10 cellular contexts compared by ENCODE assay signal in genomic region chr1:31170486-31170735, GRCh38.
DNase-seq lines count a peak whose midpoint lies in the region; ATAC-seq and TF ChIP-seq lines count a peak whose summit lies in the region.
"Had no signal": no experiment of that assay in that cellular context is flagged by ENCODE, and none has a peak within 500 bp of the region (broad histone marks: within the 10 kb centered on the region; RNA-seq: fewer than 3 reads in every experiment).

No MANE protein-coding gene starts in this region.

- H3K4me3 ChIP-seq in heart right ventricle (no peak overlapping the region), urinary bladder (ENCODE audit: low read depth, low read length) (no peak overlapping the region)

- H3K4me1 Mint-ChIP-seq in MCF 10A (ENCODE audit: insufficient read depth, unreplicated experiment) (peaks cover 8% of the 10 kb centered on the region), nephron progenitor cell (peaks cover 5% of the 10 kb centered on the region)

- H3K36me3 ChIP-seq in heart right ventricle (no peaks in the 10 kb centered on the region), urinary bladder (ENCODE audit: insufficient read depth) (no peaks in the 10 kb centered on the region)

- POLR2A ChIA-PET in MCF 10A (lab: Yijun Ruan, JAX) = interaction anchor here (0.7 to 2.7 kb wide), 11 partner anchors 8 to 132 kb away, joined by 3 to 13 read pairs (median 6); partner anchors contain the start of genes PUM1, SNRNP40 and ZCCHC17

- DNase-seq in heart right ventricle = no peak
- DNase-seq in left ventricle myocardium superior = no peak
- no peak for DNase-seq in MCF 10A (ENCODE audit: unreplicated experiment)
- DNase-seq in nephron progenitor cell = no peak
- DNase-seq in dermis blood vessel endothelial cell = no peak
- DNase-seq in EL = no peak
- DNase-seq: retina had no signal

- ATAC-seq in heart right ventricle (no peak), left ventricle myocardium superior (no peak), HG02970 (IDR thresholded peaks at IDR 0.05; ENCODE audit: low FRiP score, unreplicated experiment) (no peak)

- H3K9me3 Mint-ChIP-seq in MCF 10A (ENCODE audit: unreplicated experiment) (no peaks in the 10 kb centered on the region), nephron progenitor cell (peaks cover 14% of the 10 kb centered on the region)
- H3K9me3 Mint-ChIP-seq: activated naive CD4-positive, alpha-beta T cell treated with anti-CD3 and anti-CD28 coated beads, Interleukin-2, amount 50 U/mL, for 24 hours had no signal

- WGBS in heart right ventricle, 2 donors = 84 to 90% methylated on average over 4 of the region's 4 CpGs
- WGBS in urinary bladder = 86% methylated on average over 4 of the region's 4 CpGs

- H3K27ac ChIP-seq in heart right ventricle (peak overlapping the region in 9 of 10 donors; percentile 42 to 79 (median 58)), urinary bladder (ENCODE audit: low read depth) (peak overlapping the region; percentile 32)

- no peaks in the 10 kb centered on the region for H3K27me3 ChIP-seq in heart right ventricle

- H3K9me3 ChIP-seq in heart right ventricle = no peaks in the 10 kb centered on the region

- no peak for TF ChIP-seq CTCF in heart right ventricle (IDR thresholded peaks at IDR 0.05)
- TF ChIP-seq CTCF in MCF 10A (IDR thresholded peaks at IDR 0.05; ENCODE audit: unreplicated experiment) = no peak
- no peak for TF ChIP-seq CTCF in nephron progenitor cell (IDR thresholded peaks at IDR 0.05)

- H3K4me1 ChIP-seq in heart right ventricle (peaks cover 0 to 13% (median 4%) of the 10 kb centered on the region in 9 donors), urinary bladder (ENCODE audit: insufficient read depth) (no peaks in the 10 kb centered on the region)

- H3K27ac Mint-ChIP-seq in MCF 10A (ENCODE audit: low read depth, unreplicated experiment) = peak overlapping the region; percentile 94
- peak overlapping the region; percentile 64 for H3K27ac Mint-ChIP-seq in nephron progenitor cell
- H3K27ac Mint-ChIP-seq: activated naive CD4-positive, alpha-beta T cell treated with anti-CD3 and anti-CD28 coated beads, Interleukin-2, amount 50 U/mL, for 24 hours had no signal

- H3K4me3 Mint-ChIP-seq in MCF 10A (ENCODE audit: unreplicated experiment) (no peak overlapping the region), nephron progenitor cell (no peak overlapping the region)
- H3K4me3 Mint-ChIP-seq: activated naive CD4-positive, alpha-beta T cell treated with anti-CD3 and anti-CD28 coated beads, Interleukin-2, amount 50 U/mL, for 24 hours had no signal

- intact Hi-C loops in heart right ventricle (cut with DNase I) (no loop called here), left ventricle myocardium superior (cut with micrococcal nuclease) (no loop called here), MCF 10A (cut with micrococcal nuclease) (no loop called here)

- CTCF ChIA-PET in MCF 10A (lab: Yijun Ruan, JAX) = interaction anchor here (0.6 to 4.0 kb wide), 3 partner anchors 8 to 873 kb away, joined by 3 to 29 read pairs (median 3); no protein-coding TSS in a partner anchor

- no TSS peak for BruUV-seq in MCF 10A (replicated peaks; lab: Mats Ljungman, UMichigan)

- no peaks in the 10 kb centered on the region for H3K27me3 Mint-ChIP-seq in MCF 10A (ENCODE audit: insufficient read depth, unreplicated experiment)
- H3K27me3 Mint-ChIP-seq in nephron progenitor cell (ENCODE audit: low read depth, poor library complexity) = peaks cover 7% of the 10 kb centered on the region
- H3K27me3 Mint-ChIP-seq: activated naive CD4-positive, alpha-beta T cell treated with anti-CD3 and anti-CD28 coated beads, Interleukin-2, amount 50 U/mL, for 24 hours had no signal

- no peaks in the 10 kb centered on the region for H3K36me3 Mint-ChIP-seq in MCF 10A (ENCODE audit: insufficient read depth, unreplicated experiment)
- H3K36me3 Mint-ChIP-seq in nephron progenitor cell (ENCODE audit: low read depth) = no peaks in the 10 kb centered on the region
- H3K36me3 Mint-ChIP-seq: activated naive CD4-positive, alpha-beta T cell treated with anti-CD3 and anti-CD28 coated beads, Interleukin-2, amount 50 U/mL, for 24 hours had no signal
